ENCODE assay signal across 29 cellular contexts in the genomic region with DNA sequence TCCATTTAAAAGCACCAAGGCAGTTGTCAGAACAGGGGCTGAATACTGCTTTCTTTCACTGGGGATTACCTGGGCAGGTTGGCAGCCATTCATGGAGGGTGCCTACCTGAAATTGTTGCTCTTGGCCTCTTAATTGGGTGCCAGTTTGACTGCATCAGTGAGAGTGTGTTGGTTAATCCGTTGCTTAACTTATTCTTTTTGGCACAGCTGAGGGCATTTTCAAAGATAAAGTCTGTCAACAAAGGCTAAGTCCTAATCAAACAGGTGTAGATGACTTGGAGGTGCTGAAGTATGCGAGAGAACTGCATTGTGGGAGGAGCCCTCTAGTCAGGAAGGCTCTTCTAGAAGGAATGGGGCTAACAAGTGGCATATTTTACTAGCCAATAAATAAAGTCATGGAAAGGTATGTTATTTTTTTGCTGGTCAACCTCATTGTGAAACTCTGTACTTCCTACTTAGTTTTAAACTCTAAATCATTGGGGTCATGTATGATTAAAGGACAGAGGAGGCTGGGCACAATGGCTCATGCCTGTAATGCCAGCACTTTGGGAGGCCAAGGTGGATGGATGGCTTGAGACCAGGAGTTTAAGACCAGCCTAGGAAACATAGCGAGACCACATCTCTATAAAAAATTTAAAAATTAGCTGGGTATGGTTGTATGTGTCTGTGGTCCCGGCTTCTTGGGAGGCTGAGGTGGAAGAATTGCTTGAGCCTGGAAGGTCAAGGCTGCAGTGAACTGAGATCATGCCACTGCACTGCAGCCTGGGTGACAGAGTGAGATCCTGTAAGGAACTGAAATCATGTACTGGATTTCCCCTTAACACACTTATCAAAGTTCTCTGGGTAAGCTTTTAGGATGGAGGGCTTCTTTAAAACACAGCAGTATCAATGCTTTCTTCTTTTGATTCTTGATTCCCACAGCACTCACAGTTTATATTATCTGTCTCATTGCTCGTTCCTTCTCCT.
DNase-seq lines count a peak whose midpoint lies in the region; ATAC-seq, FAIRE-seq and TF ChIP-seq lines count a peak whose summit lies in the region.
"Had no signal": no experiment of that assay in that cellular context is flagged by ENCODE, and none has a peak within 500 bp of the region (broad histone marks: within the 10 kb centered on the region; RNA-seq: fewer than 3 reads in every experiment).

No MANE protein-coding gene starts in this region.

- H2AFZ ChIP-seq in HepG2 (ENCODE audit: low read length), result no peak overlapping the region
- H2AFZ ChIP-seq: GM23338, PC-9 had no signal

- H3K27ac Mint-ChIP-seq in CD4-positive, alpha-beta memory T cell, result no peak overlapping the region
- H3K27ac Mint-ChIP-seq in CD8-positive, alpha-beta memory T cell, result no peak overlapping the region
- H3K27ac Mint-ChIP-seq in Calu3 (ENCODE audit: unreplicated experiment), result no peak overlapping the region
- H3K27ac Mint-ChIP-seq in activated naive CD4-positive, alpha-beta T cell treated with anti-CD3 and anti-CD28 coated beads, Interleukin-2, amount 10 ng/mL, durations not matched to agents 7 days and 5 days, result no peak overlapping the region
- H3K27ac Mint-ChIP-seq: activated CD4-positive, alpha-beta T cell treated with anti-CD3 and anti-CD28 coated beads for 36 hours; activated T-cell treated with anti-CD3 and anti-CD28 coated beads, Interleukin-2, amount 50 U/mL, for 72 hours; GM23338; memory B cell; T-cell had no signal

- no peaks in the 10 kb centered on the region for H3K9me3 ChIP-seq in HepG2 (ENCODE audit: low read length)
- no peaks in the 10 kb centered on the region for H3K9me3 ChIP-seq in CD4-positive, alpha-beta memory T cell (ENCODE audit: control insufficient read depth in 1 of 2, low read length in 2 of 2)
- no peaks in the 10 kb centered on the region for H3K9me3 ChIP-seq in CD8-positive, alpha-beta memory T cell (ENCODE audit: low read length)
- H3K9me3 ChIP-seq: ascending aorta, gastroesophageal sphincter had no signal

- H3K27ac ChIP-seq in HepG2 (ENCODE audit: extremely low read length, insufficient read depth, low read length), result no peak overlapping the region
- no peak overlapping the region for H3K27ac ChIP-seq in CD4-positive, alpha-beta memory T cell (ENCODE audit: low read depth, low read length)
- no peak overlapping the region for H3K27ac ChIP-seq in CD8-positive, alpha-beta memory T cell (ENCODE audit: low read depth, low read length)
- H3K27ac ChIP-seq: ascending aorta; BLaER1 treated with 17β-estradiol and CSF1 and Interleukin-3, amounts not matched to agents 10 nM and 100 nM; esophagus squamous epithelium; gastroesophageal sphincter; PC-9; right atrium auricular region had no signal

- CTCF ChIA-PET in HepG2 (lab: Yijun Ruan, JAX; ENCODE audit: low intra/inter-chr PET ratio, low total read pairs), result no interaction called here
- CTCF ChIA-PET in CD4-positive, alpha-beta memory T cell (lab: Charles Lee; ENCODE audit: partially characterized antibody), result no interaction called here
- CTCF ChIA-PET in CD8-positive, alpha-beta memory T cell (lab: Charles Lee), result no interaction called here
- CTCF ChIA-PET in Calu3 (lab: Charles Lee), result no interaction called here
- CTCF ChIA-PET in activated naive CD4-positive, alpha-beta T cell treated with anti-CD3 and anti-CD28 coated beads, Interleukin-2, amount 10 ng/mL, durations not matched to agents 7 days and 5 days (lab: Charles Lee), result no interaction called here

- TF ChIP-seq CTCF in HepG2 (CRISPR knock-in tag; IDR thresholded peaks at IDR 0.05), result no peak
- TF ChIP-seq CTCF in Calu3 (IDR thresholded peaks at IDR 0.05; ENCODE audit: unreplicated experiment), result no peak

- peak; percentile 72 for ATAC-seq in GM19397 (IDR thresholded peaks at IDR 0.05; ENCODE audit: unreplicated experiment)
- ATAC-seq in HG03432 (IDR thresholded peaks at IDR 0.05; ENCODE audit: unreplicated experiment), result peak; percentile 78
- no peak for ATAC-seq in HepG2
- ATAC-seq: activated CD4-positive, alpha-beta T cell treated with anti-CD3 and anti-CD28 coated beads for 36 hours; activated T-cell treated with anti-CD3 and anti-CD28 coated beads, Interleukin-2, amount 50 U/mL, for 72 hours; gastroesophageal sphincter; GM23338; T-cell had no signal

- no peaks in the 10 kb centered on the region for H3K4me1 ChIP-seq in HepG2 (ENCODE audit: insufficient read depth, low read length)
- H3K4me1 ChIP-seq in CD4-positive, alpha-beta memory T cell (ENCODE audit: insufficient read depth, low read length), result no peaks in the 10 kb centered on the region
- no peaks in the 10 kb centered on the region for H3K4me1 ChIP-seq in CD8-positive, alpha-beta memory T cell (ENCODE audit: insufficient read depth, low read length)
- H3K4me1 ChIP-seq: ascending aorta; BLaER1 treated with 17β-estradiol and CSF1 and Interleukin-3, amounts not matched to agents 10 nM and 100 nM; right atrium auricular region had no signal

- H3K9me3 Mint-ChIP-seq in CD4-positive, alpha-beta memory T cell, result peaks cover 0 to 18% (median 10%) of the 10 kb centered on the region in 8 donors
- peaks cover 2 to 9% (median 5%) of the 10 kb centered on the region in 5 donors for H3K9me3 Mint-ChIP-seq in CD8-positive, alpha-beta memory T cell
- H3K9me3 Mint-ChIP-seq in Calu3 (ENCODE audit: low read depth, unreplicated experiment), result peaks cover 6% of the 10 kb centered on the region
- H3K9me3 Mint-ChIP-seq in activated naive CD4-positive, alpha-beta T cell treated with anti-CD3 and anti-CD28 coated beads, Interleukin-2, amount 10 ng/mL, durations not matched to agents 7 days and 5 days, result peaks cover 8% of the 10 kb centered on the region

- DNase-seq in GM12891 (ENCODE audit: insufficient read length, low spot score) (no peak), HepG2 (ENCODE audit: low spot score) (peak; percentile 8), Calu3 (no peak)
- no peak for DNase-seq in CD4-positive, alpha-beta memory T cell
- no peak for DNase-seq in CD8-positive, alpha-beta memory T cell
- no peak for DNase-seq in activated naive CD4-positive, alpha-beta T cell treated with anti-CD3 and anti-CD28 coated beads, Interleukin-2, amount 10 ng/mL, durations not matched to agents 7 days and 5 days
- DNase-seq: activated CD4-positive, alpha-beta T cell treated with anti-CD3 and anti-CD28 coated beads for 36 hours; activated naive CD4-positive, alpha-beta T cell treated with anti-CD3 and anti-CD28 coated beads, Interleukin-2, amount 50 U/mL, for 16 hours; activated T-cell treated with anti-CD3 and anti-CD28 coated beads, Interleukin-2, amount 50 U/mL, for 72 hours; cerebellar nuclear complex; DMS 273 treated with DMSO at 0.1 percent for 48 hours; effector memory CD4-positive, alpha-beta T cell; esophagus squamous epithelium; KBM-7; naive B cell; NCI-H187 treated with DMSO at 0.1 percent for 48 hours; NCI-H345; SIG-M5; T-cell had no signal

- TF ChIP-seq POLR2A in GM12891 (IDR thresholded peaks at IDR 0.05; ENCODE audit: low read depth, low read length), result no peak
- TF ChIP-seq POLR2A in HepG2 (IDR thresholded peaks at IDR 0.05; ENCODE audit: insufficient read depth in 1 of 2, low read depth in 2 of 2, low read length in 2 of 2), result no peak

- FAIRE-seq in GM12891 (lab: Jason Lieb, UNC) (no peak), HepG2 (lab: Jason Lieb, UNC) (no peak)
- FAIRE-seq: urothelium cell line had no signal

- H4K20me1 ChIP-seq in HepG2 (ENCODE audit: insufficient read depth, low read length), result no peaks in the 10 kb centered on the region
- H4K20me1 ChIP-seq: BLaER1 treated with 17β-estradiol and CSF1 and Interleukin-3, amounts not matched to agents 10 nM and 100 nM had no signal

- no peaks in the 10 kb centered on the region for H3K36me3 ChIP-seq in HepG2 (replicated peaks in 1 of 2; ENCODE audit: control insufficient read depth in 1 of 2, insufficient read depth in 2 of 2, low read length in 2 of 2)
- no peaks in the 10 kb centered on the region for H3K36me3 ChIP-seq in CD4-positive, alpha-beta memory T cell (ENCODE audit: insufficient read depth, low read length)
- no peaks in the 10 kb centered on the region for H3K36me3 ChIP-seq in CD8-positive, alpha-beta memory T cell (ENCODE audit: insufficient read depth, low read length)
- H3K36me3 ChIP-seq: ascending aorta; BLaER1 treated with 17β-estradiol and CSF1 and Interleukin-3, amounts not matched to agents 10 nM and 100 nM; esophagus squamous epithelium; gastroesophageal sphincter; right atrium auricular region had no signal

- H3K4me2 ChIP-seq in HepG2 (ENCODE audit: low read depth, low read length), result no peak overlapping the region
- H3K4me2 ChIP-seq: BLaER1 treated with 17β-estradiol and CSF1 and Interleukin-3, amounts not matched to agents 10 nM and 100 nM; GM23338; PC-9 had no signal

- BruUV-seq in HepG2 (replicated peaks; lab: Mats Ljungman, UMichigan) (no TSS peak), Calu3 (replicated peaks; lab: Mats Ljungman, UMichigan) (no TSS peak)

- H3K79me2 ChIP-seq in HepG2 (ENCODE audit: insufficient read depth, low read length), result no peaks in the 10 kb centered on the region

- intact Hi-C loops in HepG2 (cut with micrococcal nuclease; ENCODE audit: unreplicated experiment) (no loop called here), Calu3 (cut with micrococcal nuclease; ENCODE audit: unreplicated experiment) (no loop called here)
- intact Hi-C loops in CD4-positive, alpha-beta memory T cell (cut with micrococcal nuclease), result no loop called here

- no peak for TF ChIP-seq RAD21 in HepG2 (CRISPR knock-in tag; IDR thresholded peaks at IDR 0.05)

- 94% methylated on average over 5 of the region's 5 CpGs for WGBS in HepG2 (ENCODE audit: low lambda C conversion rate)

- in situ Hi-C loops in HepG2 (cut with HindIII; ENCODE audit: extremely low pct_ligation_motif_present, low pct_unique_long_range_greater_than_20kb), result no loop called here

- no peaks in the 10 kb centered on the region for H3K27me3 ChIP-seq in HepG2 (ENCODE audit: control insufficient read depth in 1 of 2, insufficient read depth in 2 of 2, low read length in 2 of 2)
- no peaks in the 10 kb centered on the region for H3K27me3 ChIP-seq in CD4-positive, alpha-beta memory T cell (ENCODE audit: insufficient read depth, low read length)
- H3K27me3 ChIP-seq in CD8-positive, alpha-beta memory T cell (ENCODE audit: insufficient read depth, low read length, poor library complexity, severe bottlenecking), result no peaks in the 10 kb centered on the region
- H3K27me3 ChIP-seq: ascending aorta; BLaER1 treated with 17β-estradiol and CSF1 and Interleukin-3, amounts not matched to agents 10 nM and 100 nM; gastroesophageal sphincter; right atrium auricular region had no signal

- H3K4me1 Mint-ChIP-seq in CD4-positive, alpha-beta memory T cell, result no peaks in the 10 kb centered on the region
- H3K4me1 Mint-ChIP-seq in CD8-positive, alpha-beta memory T cell, result no peaks in the 10 kb centered on the region
- H3K4me1 Mint-ChIP-seq in Calu3 (ENCODE audit: low read depth, unreplicated experiment), result no peaks in the 10 kb centered on the region
- H3K4me1 Mint-ChIP-seq in activated naive CD4-positive, alpha-beta T cell treated with anti-CD3 and anti-CD28 coated beads, Interleukin-2, amount 10 ng/mL, durations not matched to agents 7 days and 5 days, result no peaks in the 10 kb centered on the region
- H3K4me1 Mint-ChIP-seq: activated CD4-positive, alpha-beta T cell treated with anti-CD3 and anti-CD28 coated beads for 36 hours; GM23338; memory B cell; naive B cell; T-cell had no signal

- TF ChIP-seq EP300 in HepG2 (IDR thresholded peaks at IDR 0.05; ENCODE audit: low read depth in 2 of 2, low read length in 2 of 2) (no peak), HepG2 (CRISPR knock-in tag; IDR thresholded peaks at IDR 0.05; ENCODE audit: borderline replicate concordance) (no peak)

- H3K9ac ChIP-seq in HepG2 (ENCODE audit: insufficient read depth, low read depth, low read length), result no peak overlapping the region
- H3K9ac ChIP-seq: BLaER1 treated with 17β-estradiol and CSF1 and Interleukin-3, amounts not matched to agents 10 nM and 100 nM had no signal

- POLR2A ChIA-PET in HepG2 (lab: Yijun Ruan, JAX), result no interaction called here
- POLR2A ChIA-PET in CD4-positive, alpha-beta memory T cell (lab: Charles Lee; ENCODE audit: partially characterized antibody), result no interaction called here
- POLR2A ChIA-PET in CD8-positive, alpha-beta memory T cell (lab: Charles Lee), result no interaction called here

- H3K4me3 ChIP-seq in HepG2 (replicated peaks in 1 of 3; ENCODE audit: insufficient read depth in 1 of 3, low read depth in 2 of 3, low read length in 3 of 3), result no peak overlapping the region
- H3K4me3 ChIP-seq in CD4-positive, alpha-beta memory T cell (ENCODE audit: low read length in 2 of 2), result no peak overlapping the region
- H3K4me3 ChIP-seq in CD8-positive, alpha-beta memory T cell (ENCODE audit: low read length), result no peak overlapping the region
- H3K4me3 ChIP-seq: ascending aorta; BLaER1 treated with 17β-estradiol and CSF1 and Interleukin-3, amounts not matched to agents 10 nM and 100 nM; esophagus squamous epithelium; gastroesophageal sphincter; GM23338; PC-9; right atrium auricular region had no signal

- H3K27me3 Mint-ChIP-seq in CD4-positive, alpha-beta memory T cell, result peaks cover 2 to 6% of the 10 kb centered on the region in 2 donors
- H3K27me3 Mint-ChIP-seq in CD8-positive, alpha-beta memory T cell, result peaks cover 7 to 11% of the 10 kb centered on the region in 2 donors
- H3K27me3 Mint-ChIP-seq in Calu3 (ENCODE audit: unreplicated experiment), result no peaks in the 10 kb centered on the region
- H3K27me3 Mint-ChIP-seq in activated naive CD4-positive, alpha-beta T cell treated with anti-CD3 and anti-CD28 coated beads, Interleukin-2, amount 10 ng/mL, durations not matched to agents 7 days and 5 days, result no peaks in the 10 kb centered on the region
- H3K27me3 Mint-ChIP-seq: activated CD4-positive, alpha-beta T cell treated with anti-CD3 and anti-CD28 coated beads for 36 hours had no signal

- H3K36me3 Mint-ChIP-seq in CD4-positive, alpha-beta memory T cell, result no peaks in the 10 kb centered on the region
- no peaks in the 10 kb centered on the region for H3K36me3 Mint-ChIP-seq in CD8-positive, alpha-beta memory T cell
- no peaks in the 10 kb centered on the region for H3K36me3 Mint-ChIP-seq in Calu3 (ENCODE audit: insufficient read depth, unreplicated experiment)
- H3K36me3 Mint-ChIP-seq in activated naive CD4-positive, alpha-beta T cell treated with anti-CD3 and anti-CD28 coated beads, Interleukin-2, amount 10 ng/mL, durations not matched to agents 7 days and 5 days, result no peaks in the 10 kb centered on the region
- H3K36me3 Mint-ChIP-seq: memory B cell, T-cell had no signal

- no peak overlapping the region for H3K4me3 Mint-ChIP-seq in CD4-positive, alpha-beta memory T cell
- H3K4me3 Mint-ChIP-seq in CD8-positive, alpha-beta memory T cell, result no peak overlapping the region
- no peak overlapping the region for H3K4me3 Mint-ChIP-seq in Calu3 (ENCODE audit: low read depth, unreplicated experiment)
- H3K4me3 Mint-ChIP-seq in activated naive CD4-positive, alpha-beta T cell treated with anti-CD3 and anti-CD28 coated beads, Interleukin-2, amount 10 ng/mL, durations not matched to agents 7 days and 5 days, result no peak overlapping the region
- H3K4me3 Mint-ChIP-seq: activated CD4-positive, alpha-beta T cell treated with anti-CD3 and anti-CD28 coated beads for 36 hours; activated T-cell treated with anti-CD3 and anti-CD28 coated beads, Interleukin-2, amount 50 U/mL, for 72 hours; GM23338; memory B cell; naive B cell; T-cell had no signal
